In the genomic region with DNA sequence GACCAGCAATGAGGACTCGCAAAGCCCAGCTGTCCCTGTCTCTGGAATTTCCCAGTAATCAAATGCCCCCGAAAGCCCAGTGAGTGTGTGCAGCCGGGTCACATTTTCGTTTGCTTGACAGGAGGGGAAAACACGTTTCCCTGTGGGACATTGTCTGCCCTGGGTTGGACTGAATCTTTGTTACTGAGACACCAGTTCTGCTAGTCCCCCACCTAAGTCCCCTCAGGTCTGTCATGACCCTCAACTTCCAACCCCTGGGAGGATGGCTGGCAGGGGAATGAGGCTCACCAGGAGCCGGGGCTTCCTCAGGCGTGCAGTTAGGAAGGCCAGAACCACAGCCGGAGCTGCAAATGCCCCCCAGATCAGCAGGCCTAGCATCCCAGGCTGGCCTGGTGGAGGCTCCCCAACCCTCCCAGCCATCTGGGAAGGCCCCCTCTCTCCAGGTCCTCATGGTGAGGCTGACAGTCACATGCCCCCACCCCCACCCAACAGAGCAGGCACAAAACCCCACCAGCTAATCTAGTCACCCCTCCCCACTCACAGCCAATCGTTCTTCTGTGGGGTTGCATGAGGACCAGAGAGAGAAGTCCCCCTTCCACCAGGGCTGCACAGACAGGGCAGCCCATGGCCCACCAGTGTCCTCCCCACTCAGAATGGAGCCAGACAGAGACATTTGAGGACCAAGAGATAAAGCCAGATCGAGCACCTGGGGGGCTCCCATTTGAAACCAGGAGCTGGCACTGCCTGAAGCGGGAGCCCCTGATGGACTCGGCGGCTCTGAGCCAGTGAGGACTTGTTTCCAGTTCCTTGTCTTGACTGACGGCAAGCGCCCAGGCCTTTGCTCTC, we compare ENCODE assay signal across 13 cellular contexts. TPM values are rescaled to one million over a fixed set of nuclear protein-coding genes. Genes with fewer than 3 reads are reported as not detected.
"Had no signal": no experiment of that assay in that cellular context is flagged by ENCODE, and none has a peak within 500 bp of the region (broad histone marks: within the 10 kb centered on the region; RNA-seq: fewer than 3 reads in every experiment).

No MANE protein-coding gene starts in this region.

- H3K36me3 ChIP-seq: brain microvascular endothelial cell, spleen had no signal

- H3K27ac ChIP-seq: brain microvascular endothelial cell, spleen had no signal

- H3K27me3 ChIP-seq: brain microvascular endothelial cell, spleen had no signal

- H3K9ac ChIP-seq: SK-N-SH had no signal

- H3K4me3 ChIP-seq: spleen had no signal

- DNase-seq: activated CD4-positive, alpha-beta T cell treated with anti-CD3 and anti-CD28 coated beads for 36 hours; activated CD4-positive, alpha-beta T cell treated with anti-CD3 and anti-CD28 coated beads, Interleukin-2, amount 50 U/mL, for 48 hours; activated naive CD4-positive, alpha-beta T cell treated with anti-CD3 and anti-CD28 coated beads for 36 hours; activated naive CD8-positive, alpha-beta T cell treated with anti-CD3 and anti-CD28 coated beads, Interleukin-2, amount 50 U/mL, for 24 hours; activated T-cell treated with anti-CD3 and anti-CD28 coated beads, Interleukin-2, amount 50 U/mL, for 24 hours; brain microvascular endothelial cell; cortex of kidney; effector CD4-positive, alpha-beta T cell; nephron progenitor cell; SK-N-SH; spleen; stimulated activated CD4-positive, alpha-beta T cell treated with anti-CD3 and anti-CD28 coated beads, Interleukin-4, amount 100 ng/mL, for 4 hours had no signal

- H3K9me3 ChIP-seq: SK-N-SH had no signal

RNA-seq across cellular contexts. Expression of gene CYP26B1, which starts 33.6 kb away (rescaled TPM):
- total RNA-seq: activated CD4-positive, alpha-beta T cell treated with anti-CD3 and anti-CD28 coated beads for 36 hours; activated naive CD4-positive, alpha-beta T cell treated with anti-CD3 and anti-CD28 coated beads for 36 hours; activated T-helper 2 cell treated with anti-CD3 and anti-CD28 coated beads, Interferon-gamma antibody, Interleukin-2, Interleukin-4, amounts not matched to agents 10 μg/mL and 5 μg/mL and 100 μg/mL, durations not matched to agents 14 hours and 24 hours and 36 hours had no signal
